In genomic region chr18:51429644-51430043, GRCh38 we compare ENCODE assay signal across 26 cellular contexts.
DNase-seq lines count a peak whose midpoint lies in the region; FAIRE-seq and TF ChIP-seq lines count a peak whose summit lies in the region.
"Had no signal": no experiment of that assay in that cellular context is flagged by ENCODE, and none has a peak within 500 bp of the region (broad histone marks: within the 10 kb centered on the region; RNA-seq: fewer than 3 reads in every experiment).

No MANE protein-coding gene starts in this region.

- no peaks in the 10 kb centered on the region for H3K27me3 Mint-ChIP-seq in MCF 10A (ENCODE audit: insufficient read depth, unreplicated experiment)

- no peak for FAIRE-seq in small intestine (lab: Jason Lieb, UNC)
- FAIRE-seq: A549, GM12878, GM12892, GM18507, GM19239 had no signal

- intact Hi-C loops in MCF 10A (cut with micrococcal nuclease): no loop called here
- intact Hi-C loops in breast epithelium (cut with DNase I; ENCODE audit: low total_unique reads): no loop called here

- H3K4me3 ChIP-seq in breast epithelium (no peak overlapping the region), small intestine (ENCODE audit: low read depth in 1 of 2, low read length in 2 of 2) (no peak overlapping the region), H7 (ENCODE audit: insufficient read depth, low read depth, low read length) (no peak overlapping the region)
- H3K4me3 ChIP-seq: A549; BLaER1 treated with 17β-estradiol and CSF1 and Interleukin-3, amounts not matched to agents 10 nM and 100 nM; GM12878 had no signal

- H3K27ac ChIP-seq in breast epithelium (no peak overlapping the region), small intestine (ENCODE audit: low read depth in 1 of 2, low read length in 1 of 2) (peak overlapping the region in 1 of 2 donors; percentile 79)
- H3K27ac ChIP-seq: 22Rv1; A549; BLaER1 treated with 17β-estradiol and CSF1 and Interleukin-3, amounts not matched to agents 10 nM and 100 nM; C4-2B had no signal

- no peak overlapping the region for H3K4me3 Mint-ChIP-seq in MCF 10A (ENCODE audit: unreplicated experiment)
- H3K4me3 Mint-ChIP-seq: B cell; CD4-positive, alpha-beta T cell; CD8-positive, alpha-beta T cell had no signal

- DNase-seq in MCF 10A (ENCODE audit: unreplicated experiment): no peak
- DNase-seq in breast epithelium (ENCODE audit: low spot score in 2 of 2): no peak
- DNase-seq in HT-29 (ENCODE audit: low spot score): peak; percentile 66
- DNase-seq in small intestine: peak; percentile 85
- no peak for DNase-seq in H7
- no peak for DNase-seq in activated CD8-positive, alpha-beta memory T cell treated with anti-CD3 and anti-CD28 coated beads, Interleukin-2, amount 50 U/mL, for 48 hours
- DNase-seq: AML-193; Caco-2; Calu3; CD4-positive, alpha-beta T cell; CD8-positive, alpha-beta T cell; DMS 273 treated with DMSO at 0.1 percent for 48 hours; DMS153; DMS79; DND-41; EL; GDM1 had no signal

- TF ChIP-seq CTCF in MCF 10A (IDR thresholded peaks at IDR 0.05; ENCODE audit: unreplicated experiment) (no peak), breast epithelium (IDR thresholded peaks at IDR 0.05) (no peak)

- H3K4me1 ChIP-seq in breast epithelium (no peaks in the 10 kb centered on the region), small intestine (ENCODE audit: control insufficient read depth in 2 of 2, insufficient read depth in 1 of 2, low read depth in 1 of 2, low read length in 1 of 2) (peaks cover 1 to 6% of the 10 kb centered on the region in 2 donors)
- H3K4me1 ChIP-seq: A549 had no signal

- CTCF ChIA-PET in MCF 10A (lab: Yijun Ruan, JAX): no interaction called here

- H3K9me3 ChIP-seq in breast epithelium: no peaks in the 10 kb centered on the region
- no peaks in the 10 kb centered on the region for H3K9me3 ChIP-seq in small intestine (ENCODE audit: control insufficient read depth, low read depth)
- H3K9me3 ChIP-seq: A549; BLaER1 treated with 17β-estradiol and CSF1 and Interleukin-3, amounts not matched to agents 10 nM and 100 nM; Caco-2 had no signal

- peak overlapping the region; percentile 53 for H3K27ac Mint-ChIP-seq in MCF 10A (ENCODE audit: low read depth, unreplicated experiment)
- H3K27ac Mint-ChIP-seq: B cell; CD4-positive, alpha-beta T cell; CD8-positive, alpha-beta T cell had no signal

- BruUV-seq in MCF 10A (replicated peaks; lab: Mats Ljungman, UMichigan): no TSS peak

- POLR2A ChIA-PET in MCF 10A (lab: Yijun Ruan, JAX): no interaction called here

- H3K4me1 Mint-ChIP-seq in MCF 10A (ENCODE audit: insufficient read depth, unreplicated experiment): peaks cover 34% of the 10 kb centered on the region
- H3K4me1 Mint-ChIP-seq: B cell had no signal

- peaks cover 7% of the 10 kb centered on the region for H3K9me3 Mint-ChIP-seq in MCF 10A (ENCODE audit: unreplicated experiment)
- H3K9me3 Mint-ChIP-seq: CD8-positive, alpha-beta T cell had no signal

- no peaks in the 10 kb centered on the region for H3K36me3 Mint-ChIP-seq in MCF 10A (ENCODE audit: insufficient read depth, unreplicated experiment)
- H3K36me3 Mint-ChIP-seq: CD8-positive, alpha-beta T cell had no signal

- H3K36me3 ChIP-seq in breast epithelium: no peaks in the 10 kb centered on the region
- no peaks in the 10 kb centered on the region for H3K36me3 ChIP-seq in small intestine (ENCODE audit: control insufficient read depth in 2 of 2, insufficient read depth in 2 of 2, low read length in 2 of 2)
- H3K36me3 ChIP-seq in H7 (replicated peaks; ENCODE audit: control insufficient read depth, insufficient read depth, low read length): no peaks in the 10 kb centered on the region
- H3K36me3 ChIP-seq: BLaER1 treated with 17β-estradiol and CSF1 and Interleukin-3, amounts not matched to agents 10 nM and 100 nM had no signal

- H3K27me3 ChIP-seq in breast epithelium: no peaks in the 10 kb centered on the region
- no peaks in the 10 kb centered on the region for H3K27me3 ChIP-seq in small intestine (ENCODE audit: control insufficient read depth in 2 of 2, insufficient read depth in 2 of 2, low read length in 2 of 2)
- H3K27me3 ChIP-seq in H7 (ENCODE audit: control insufficient read depth, insufficient read depth, low read length): no peaks in the 10 kb centered on the region
- H3K27me3 ChIP-seq: BLaER1 treated with 17β-estradiol and CSF1 and Interleukin-3, amounts not matched to agents 10 nM and 100 nM had no signal

- no peak for TF ChIP-seq POLR2A in breast epithelium (IDR thresholded peaks at IDR 0.05)

Comparison
In these comparisons a context has a peak if more than half of its experiments do, and no peak if none do; other contexts are left out.
1. DNase-seq: peak in HT-29 (single experiment) and small intestine (single experiment); none in MCF 10A (single experiment), breast epithelium (0 of 2), H7 (single experiment) and activated CD8-positive, alpha-beta memory T cell treated with anti-CD3 and anti-CD28 coated beads, Interleukin-2, amount 50 U/mL, for 48 hours (single experiment).